In genomic region chr7:158856883-158857668, GRCh38 we compare ENCODE assay signal across 8 cellular contexts. TPM values are rescaled to one million over a fixed set of nuclear protein-coding genes. Genes with fewer than 3 reads are reported as not detected.
DNase-seq lines count a peak whose midpoint lies in the region; ATAC-seq and TF ChIP-seq lines count a peak whose summit lies in the region.

No MANE protein-coding gene starts in this region.

- H3K4me1 Mint-ChIP-seq in stimulated activated naive B cell treated with anti-CD40 and anti-IgM and Interleukin-4, amounts not matched to agents 10 μg/mL and 1 μg/mL and 100 μg/mL, for 72 hours, result peaks cover 6 to 20% of the 10 kb centered on the region in 2 donors

- DNase-seq in right atrium auricular region (ENCODE audit: low spot score), result no peak
- no peak for DNase-seq in stimulated activated naive B cell treated with anti-CD40 and anti-IgM and Interleukin-4, amounts not matched to agents 10 μg/mL and 1 μg/mL and 100 μg/mL, for 72 hours
- no peak for DNase-seq in NCI-H524 (lab: John Stamatoyannopoulos, UW)
- no peak for DNase-seq in dedifferentiated amniotic fluid mesenchymal stem cell (ENCODE audit: extremely low spot score)

- H3K9me3 Mint-ChIP-seq in stimulated activated naive B cell treated with anti-CD40 and anti-IgM and Interleukin-4, amounts not matched to agents 10 μg/mL and 1 μg/mL and 100 μg/mL, for 72 hours, result no peaks in the 10 kb centered on the region

- TF ChIP-seq CTCF in WI38 (IDR thresholded peaks at IDR 0.05; ENCODE audit: low read depth, low read length) (no peak), right atrium auricular region (IDR thresholded peaks at IDR 0.05) (no peak)

- H3K27me3 ChIP-seq in right atrium auricular region, result no peaks in the 10 kb centered on the region

- peaks cover 2 to 7% of the 10 kb centered on the region in 2 donors for H3K36me3 Mint-ChIP-seq in stimulated activated naive B cell treated with anti-CD40 and anti-IgM and Interleukin-4, amounts not matched to agents 10 μg/mL and 1 μg/mL and 100 μg/mL, for 72 hours

- H3K36me3 ChIP-seq in right atrium auricular region, result no peaks in the 10 kb centered on the region

- H3K27me3 Mint-ChIP-seq in stimulated activated naive B cell treated with anti-CD40 and anti-IgM and Interleukin-4, amounts not matched to agents 10 μg/mL and 1 μg/mL and 100 μg/mL, for 72 hours, result no peaks in the 10 kb centered on the region

- H3K9me3 ChIP-seq in right atrium auricular region, result no peaks in the 10 kb centered on the region

- H3K4me3 ChIP-seq in WI38 (ENCODE audit: low read depth, low read length) (peak overlapping the region; percentile 82), right atrium auricular region (peak overlapping the region; percentile 85 to 97)

- peak overlapping the region; percentile 94 for H3K27ac ChIP-seq in right atrium auricular region

- ATAC-seq in GM18907 (IDR thresholded peaks at IDR 0.05; ENCODE audit: unreplicated experiment), result peak; percentile 39
- ATAC-seq in HG02938 (IDR thresholded peaks at IDR 0.05; ENCODE audit: unreplicated experiment), result peak; percentile 18
- peak; percentile 30 to 31 for ATAC-seq in stimulated activated naive B cell treated with anti-CD40 and anti-IgM and Interleukin-4, amounts not matched to agents 10 μg/mL and 1 μg/mL and 100 μg/mL, for 72 hours (replicated peaks)
- no peak for ATAC-seq in GM18520 (IDR thresholded peaks at IDR 0.05; ENCODE audit: unreplicated experiment)

- H3K27ac Mint-ChIP-seq in stimulated activated naive B cell treated with anti-CD40 and anti-IgM and Interleukin-4, amounts not matched to agents 10 μg/mL and 1 μg/mL and 100 μg/mL, for 72 hours, result peak overlapping the region; percentile 65

- peak overlapping the region; percentile 93 for H3K4me3 Mint-ChIP-seq in stimulated activated naive B cell treated with anti-CD40 and anti-IgM and Interleukin-4, amounts not matched to agents 10 μg/mL and 1 μg/mL and 100 μg/mL, for 72 hours

- peaks cover 0 to 17% of the 10 kb centered on the region in 2 donors for H3K4me1 ChIP-seq in right atrium auricular region

RNA-seq across cellular contexts. Expression of gene DYNC2I1, which starts 0.7 kb away (rescaled TPM):
- 10 to 100 TPM; 13.8 to 18.1 TPM for total RNA-seq in right atrium auricular region

RNA-seq across cellular contexts. Expression of gene ESYT2, which starts 27.8 kb away (rescaled TPM):
- 10 to 100 TPM; 60.0 to 75.9 TPM for total RNA-seq in right atrium auricular region
